In the genomic region with DNA sequence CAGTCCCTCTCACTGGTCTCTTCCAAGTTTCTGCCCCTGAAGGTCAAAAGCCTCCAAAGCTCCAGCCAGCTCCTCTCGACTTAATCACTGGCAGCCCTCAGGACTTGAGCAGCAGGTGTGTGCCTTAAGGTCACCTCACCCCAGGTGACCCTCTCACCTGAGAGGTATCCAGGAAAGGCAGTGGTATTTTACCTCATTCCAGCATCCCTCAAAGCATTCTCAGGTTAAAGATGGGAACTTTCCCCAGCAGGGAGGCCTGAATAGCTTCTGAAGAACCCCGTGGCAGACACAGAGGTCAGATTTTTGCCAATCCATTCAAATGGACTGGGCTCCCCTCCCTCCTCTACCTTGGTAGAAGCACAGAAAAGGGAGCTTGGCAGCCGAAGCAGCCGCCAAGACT, we compare ENCODE assay signal across 22 cellular contexts.
A peak's percentile ranks its signal among the peaks of the same experiment; 100 is the strongest.
DNase-seq lines count a peak whose midpoint lies in the region; ATAC-seq, FAIRE-seq and TF ChIP-seq lines count a peak whose summit lies in the region.
"Had no signal": no experiment of that assay in that cellular context is flagged by ENCODE, and none has a peak within 500 bp of the region (broad histone marks: within the 10 kb centered on the region; RNA-seq: fewer than 3 reads in every experiment).

No MANE protein-coding gene starts in this region.

- H3K23me2 ChIP-seq in H1 (ENCODE audit: low read depth, low read length): no peaks in the 10 kb centered on the region

- no peak overlapping the region for H2AK5ac ChIP-seq in H1 (ENCODE audit: low read depth, low read length)

- H3K9ac ChIP-seq in H1 (replicated peaks in 1 of 4; ENCODE audit: extremely low read depth in 1 of 4, low read depth in 3 of 4, low read length in 3 of 4): no peak overlapping the region
- H3K9ac ChIP-seq in SK-N-SH: no peak overlapping the region
- H3K9ac ChIP-seq: GM23248 had no signal

- H2BK5ac ChIP-seq in H1 (ENCODE audit: low read depth, low read length): no peak overlapping the region

- no peaks in the 10 kb centered on the region for H3K4me1 Mint-ChIP-seq in osteocyte (ENCODE audit: unreplicated experiment)
- H3K4me1 Mint-ChIP-seq: CD4-positive, CD25-positive, alpha-beta regulatory T cell; CD8-positive, alpha-beta memory T cell; IgD-negative memory B cell had no signal

- whole genome bisulfite sequencing in H1 (ENCODE audit: extremely low coverage in 1 of 2, insufficient coverage in 1 of 2, insufficient read length in 1 of 2, insufficient replicate concordance in 2 of 2, low coverage in 1 of 2, low lambda C conversion rate in 2 of 2, missing lambda C conversion rate in 1 of 2), 2 experiments: 41% methylated on average over 4 of the region's 4 CpGs; no CpG with 5 or more reads in 1 of the 2 experiments
- WGBS in SK-N-SH (ENCODE audit: low lambda C conversion rate): 62% methylated on average over 3 of the region's 4 CpGs

- no peak overlapping the region for H3K56ac ChIP-seq in H1 (replicated peaks; ENCODE audit: insufficient read length, low read depth, low read length)

- H2BK120ac ChIP-seq in H1 (replicated peaks; ENCODE audit: low read depth, low read length): no peak overlapping the region

- H4K8ac ChIP-seq in H1 (ENCODE audit: extremely low read depth, insufficient read depth, low read length): no peak overlapping the region

- no peak overlapping the region for H3K27ac Mint-ChIP-seq in osteocyte (ENCODE audit: unreplicated experiment)
- H3K27ac Mint-ChIP-seq: CD4-positive, CD25-positive, alpha-beta regulatory T cell; CD8-positive, alpha-beta memory T cell; IgD-negative memory B cell had no signal

- no peaks in the 10 kb centered on the region for H3K79me2 ChIP-seq in H1 (ENCODE audit: control insufficient read depth in 1 of 2, insufficient read depth in 2 of 2, low read length in 2 of 2)
- H3K79me2 ChIP-seq in SK-N-SH (ENCODE audit: insufficient read depth): no peaks in the 10 kb centered on the region

- peak; percentile 58 for FAIRE-seq in H1 (lab: Jason Lieb, UNC)
- FAIRE-seq: GM12878, GM19239, HepG2 had no signal

- TF ChIP-seq POLR2A in H1 (IDR thresholded peaks at IDR 0.05; ENCODE audit: control extremely low read depth in 1 of 2, low read depth in 2 of 2, low read length in 2 of 2): no peak

- H3K4me3 ChIP-seq in H7 (ENCODE audit: insufficient read depth, low read depth, low read length) (no peak overlapping the region), H1 (ENCODE audit: extremely low read depth in 1 of 4, insufficient read depth in 2 of 4, low read depth in 3 of 4, low read length in 4 of 4) (no peak overlapping the region), SK-N-SH (ENCODE audit: low read depth in 2 of 2, low read length in 1 of 2) (no peak overlapping the region)
- H3K4me3 ChIP-seq: GM12878, GM23248, HAP-1 had no signal

- no peaks in the 10 kb centered on the region for H3K27me3 Mint-ChIP-seq in osteocyte (ENCODE audit: unreplicated experiment)
- H3K27me3 Mint-ChIP-seq: CD4-positive, CD25-positive, alpha-beta regulatory T cell; IgD-negative memory B cell had no signal

- no peak overlapping the region for H3K4me3 Mint-ChIP-seq in osteocyte (ENCODE audit: unreplicated experiment)
- H3K4me3 Mint-ChIP-seq: CD4-positive, CD25-positive, alpha-beta regulatory T cell; CD8-positive, alpha-beta memory T cell; IgD-negative memory B cell had no signal

- H2BK15ac ChIP-seq in H1 (ENCODE audit: low read length): no peak overlapping the region

- no peak overlapping the region for H3K18ac ChIP-seq in H1 (ENCODE audit: extremely low read depth, low read length)

- TF ChIP-seq RAD21 in H1 (IDR thresholded peaks at IDR 0.05 in 1 of 2, conservative IDR thresholded peaks at IDR 0.05 in 1 of 2; ENCODE audit: low read depth in 2 of 2, low read length in 2 of 2) (no peak; a peak in 1 of 4 replicates), SK-N-SH (IDR thresholded peaks at IDR 0.05; ENCODE audit: low read length) (no peak)

- no peak overlapping the region for H3K4me2 ChIP-seq in H1 (ENCODE audit: insufficient read depth in 1 of 2, low read depth in 2 of 2, low read length in 2 of 2)
- H3K4me2 ChIP-seq in SK-N-SH: no peak overlapping the region

- no peak overlapping the region for H3K27ac ChIP-seq in H1 (ENCODE audit: low read depth, low read length)
- no peak overlapping the region for H3K27ac ChIP-seq in SK-N-SH (ENCODE audit: low read depth in 2 of 2, low read length in 1 of 2)
- H3K27ac ChIP-seq: GM23248 had no signal

- DNase-seq in H7 (peak; percentile 58), H1 (ENCODE audit: low read depth in 1 of 2, low spot score in 2 of 2) (peak; percentile 39 to 55), iPS DF 19.7 (ENCODE audit: low read depth, low spot score) (peak; percentile 78), osteocyte (ENCODE audit: extremely low spot score, unreplicated experiment) (peak; percentile 17), NCI-H1694 (lab: John Stamatoyannopoulos, UW) (no peak), SK-N-SH (no peak)
- DNase-seq: BE2C; C1 segment of cervical spinal cord; CD4-positive, CD25-positive, alpha-beta regulatory T cell; CD8-positive, alpha-beta memory T cell; COR-L47; DMS 273 treated with DMSO at 0.1 percent for 48 hours; DMS53; DND-41; EL; GM23248 had no signal

- peaks cover 6% of the 10 kb centered on the region for H3K36me3 Mint-ChIP-seq in osteocyte (ENCODE audit: unreplicated experiment)
- H3K36me3 Mint-ChIP-seq: CD4-positive, CD25-positive, alpha-beta regulatory T cell; CD8-positive, alpha-beta memory T cell had no signal

- H2AFZ ChIP-seq in H1 (ENCODE audit: low read length) (no peak overlapping the region), SK-N-SH (ENCODE audit: low read depth) (no peak overlapping the region)
- H2AFZ ChIP-seq: GM23248 had no signal

- H3K79me1 ChIP-seq in H1 (ENCODE audit: low read depth, low read length): no peaks in the 10 kb centered on the region

- no peak overlapping the region for H3K23ac ChIP-seq in H1 (ENCODE audit: insufficient read length)

- H4K20me1 ChIP-seq in H1 (replicated peaks in 1 of 2; ENCODE audit: control insufficient read depth in 1 of 2, insufficient read depth in 2 of 2, low read length in 2 of 2): no peaks in the 10 kb centered on the region
- H4K20me1 ChIP-seq in SK-N-SH (ENCODE audit: insufficient read depth): no peaks in the 10 kb centered on the region

- H3K27me3 ChIP-seq in H7 (ENCODE audit: control insufficient read depth, insufficient read depth, low read length) (no peaks in the 10 kb centered on the region; the same call in 1 of the 2 replicates), H1 (replicated peaks in 1 of 4; ENCODE audit: control insufficient read depth in 3 of 4, extremely low read depth in 1 of 4, insufficient read depth in 3 of 4, low read length in 3 of 4) (peaks cover 0 to 7% (median 6%) of the 10 kb centered on the region in 4 experiments; a peak in 4 of 7 replicates), SK-N-SH (ENCODE audit: insufficient read depth) (no peaks in the 10 kb centered on the region)
- H3K27me3 ChIP-seq: BE2C had no signal

- CTCF ChIA-PET in H1 (lab: Charles Lee; ENCODE audit: partially characterized antibody): interaction anchor here (0.6 to 4.9 kb wide), 8 partner anchors 8 to 99 kb away, joined by 3 to 60 read pairs (median 4); no protein-coding TSS in a partner anchor
- CTCF ChIA-PET in SK-N-SH (lab: Yijun Ruan, JAX): interaction anchor here (0.6 kb wide), 1 partner anchor 279 kb away, joined by 3 read pairs; no protein-coding TSS in a partner anchor

- H3K9me3 Mint-ChIP-seq in osteocyte (ENCODE audit: unreplicated experiment): peaks cover 7% of the 10 kb centered on the region

- no peak overlapping the region for H2BK20ac ChIP-seq in H1 (ENCODE audit: low read length)

- peaks cover 0 to 10% (median 3%) of the 10 kb centered on the region in 4 experiments; a peak in 3 of 7 replicates for H3K4me1 ChIP-seq in H1 (replicated peaks in 1 of 4; ENCODE audit: control insufficient read depth in 3 of 4, insufficient read depth in 4 of 4, low read length in 3 of 4)
- H3K4me1 ChIP-seq in SK-N-SH (ENCODE audit: control insufficient read depth in 1 of 2, insufficient read depth in 2 of 2, low read depth in 1 of 2, low read length in 1 of 2): no peaks in the 10 kb centered on the region
- H3K4me1 ChIP-seq: BE2C, HAP-1 had no signal

- H3K9me2 ChIP-seq in SK-N-SH: no peaks in the 10 kb centered on the region

- ATAC-seq in GM19351 (IDR thresholded peaks at IDR 0.05; ENCODE audit: unreplicated experiment): no peak
- ATAC-seq: GM12878, HepG2 had no signal

- no peak overlapping the region for H4K5ac ChIP-seq in H1 (ENCODE audit: insufficient read length, low read depth, low read length)

- H3K36me3 ChIP-seq in H7 (replicated peaks; ENCODE audit: control insufficient read depth, insufficient read depth, low read length): no peaks in the 10 kb centered on the region
- H3K36me3 ChIP-seq in H1 (ENCODE audit: control insufficient read depth in 2 of 4, insufficient read depth in 4 of 4, low read length in 3 of 4): no peaks in the 10 kb centered on the region
- no peaks in the 10 kb centered on the region for H3K36me3 ChIP-seq in SK-N-SH (replicated peaks in 1 of 2; ENCODE audit: control insufficient read depth in 1 of 2, insufficient read depth in 2 of 2, low read length in 1 of 2)
- H3K36me3 ChIP-seq: BE2C, HAP-1 had no signal

- no peak overlapping the region for H4K91ac ChIP-seq in H1 (replicated peaks; ENCODE audit: insufficient read length, low read length)

- TF ChIP-seq CTCF in H1 (IDR thresholded peaks at IDR 0.05; ENCODE audit: control extremely low read depth in 1 of 3, insufficient read depth in 1 of 3, low read depth in 1 of 3, low read length in 3 of 3) (no peak), osteocyte (IDR thresholded peaks at IDR 0.05) (no peak), SK-N-SH (IDR thresholded peaks at IDR 0.05) (no peak)

- no peak overlapping the region for H3K4ac ChIP-seq in H1 (replicated peaks; ENCODE audit: insufficient read length, low read depth, low read length)

- no peaks in the 10 kb centered on the region for H3K9me3 ChIP-seq in H1 (ENCODE audit: insufficient read depth in 2 of 2, low read depth in 1 of 2, low read length in 1 of 2)
- H3K9me3 ChIP-seq in SK-N-SH: no peaks in the 10 kb centered on the region
- H3K9me3 ChIP-seq: BE2C, HAP-1 had no signal

- no peak overlapping the region for H2BK12ac ChIP-seq in H1 (ENCODE audit: low read depth, low read length)

- POLR2A ChIA-PET in H1 (lab: Charles Lee; ENCODE audit: partially characterized antibody) (interaction anchor here (1.4 kb wide), 1 partner anchor 40 kb away, joined by 3 read pairs; no protein-coding TSS in a partner anchor), SK-N-SH (lab: Yijun Ruan, JAX) (no interaction called here)

- H3K14ac ChIP-seq in H1 (ENCODE audit: insufficient read length): no peak overlapping the region

- H3F3A ChIP-seq in SK-N-SH (replicated peaks; ENCODE audit: insufficient read depth): no peaks in the 10 kb centered on the region

- TF ChIP-seq EP300 in H1 (IDR thresholded peaks at IDR 0.05; ENCODE audit: borderline replicate concordance in 1 of 2, low read depth in 2 of 2, low read length in 2 of 2): peak in 1 of 2 experiments; percentile 23; a peak in 1 of 3 replicates
- no peak for TF ChIP-seq EP300 in SK-N-SH (IDR thresholded peaks at IDR 0.05; ENCODE audit: borderline replicate concordance in 1 of 2, low read depth in 1 of 2, low read length in 1 of 2)

TF ChIP-seq in H1, 55 proteins besides CTCF, POLR2A, EP300 and RAD21 (continues in another document):
- 0 out of 2 replicates have a peak, but pooled peaks have one; percentile 81 for TF ChIP-seq TCF12 (IDR thresholded peaks at IDR 0.05; ENCODE audit: low read depth, low read length)

TF ChIP-seq in SK-N-SH, 30 proteins besides CTCF, POLR2A, EP300 and RAD21 (continues in another document):
- TF ChIP-seq RCOR1 (IDR thresholded peaks at IDR 0.05; ENCODE audit: low read length) (no peak), FOXJ3 (CRISPR knock-in tag; IDR thresholded peaks at IDR 0.05) (no peak)

Comparison
In these comparisons a context has a peak if more than half of its experiments do, and no peak if none do; other contexts are left out.
1. DNase-seq: peak in H7 (single experiment), H1 (2 of 2), iPS DF 19.7 (single experiment) and osteocyte (single experiment); none in NCI-H1694 (single experiment) and SK-N-SH (single experiment).